ENCODE assay signal across 8 cellular contexts in genomic region chr7:130277763-130278643, GRCh38. TPM values are rescaled to one million over a fixed set of nuclear protein-coding genes. Genes with fewer than 3 reads are reported as not detected.
DNase-seq lines count a peak whose midpoint lies in the region; ATAC-seq and TF ChIP-seq lines count a peak whose summit lies in the region.

No MANE protein-coding gene starts in this region.

- POLR2A ChIA-PET in activated CD8-positive, alpha-beta T cell treated with anti-CD3 and anti-CD28 coated beads for 36 hours (lab: Charles Lee) = no interaction called here
- POLR2A ChIA-PET in activated CD8-positive, alpha-beta T cell treated with anti-CD3 and anti-CD28 coated beads, Interleukin-2, amount 10 ng/mL, durations not matched to agents 7 days and 5 days (lab: Charles Lee) = no interaction called here
- POLR2A ChIA-PET in CD4-positive, alpha-beta memory T cell (lab: Charles Lee; ENCODE audit: partially characterized antibody) = no interaction called here

- no peaks in the 10 kb centered on the region for H3K36me3 Mint-ChIP-seq in activated CD8-positive, alpha-beta T cell treated with anti-CD3 and anti-CD28 coated beads for 36 hours (ENCODE audit: low read depth)
- no peaks in the 10 kb centered on the region for H3K36me3 Mint-ChIP-seq in activated CD8-positive, alpha-beta T cell treated with anti-CD3 and anti-CD28 coated beads, Interleukin-2, amount 10 ng/mL, durations not matched to agents 7 days and 5 days (ENCODE audit: low read depth)
- peaks cover 4% of the 10 kb centered on the region for H3K36me3 Mint-ChIP-seq in nephron progenitor cell (ENCODE audit: low read depth)
- H3K36me3 Mint-ChIP-seq in CD4-positive, alpha-beta memory T cell = no peaks in the 10 kb centered on the region

- peaks cover 9% of the 10 kb centered on the region for H3K27me3 Mint-ChIP-seq in activated CD8-positive, alpha-beta T cell treated with anti-CD3 and anti-CD28 coated beads for 36 hours
- H3K27me3 Mint-ChIP-seq in activated CD8-positive, alpha-beta T cell treated with anti-CD3 and anti-CD28 coated beads, Interleukin-2, amount 10 ng/mL, durations not matched to agents 7 days and 5 days (ENCODE audit: low read depth) = peaks cover 6% of the 10 kb centered on the region
- H3K27me3 Mint-ChIP-seq in nephron progenitor cell (ENCODE audit: low read depth, poor library complexity) = peaks cover 3% of the 10 kb centered on the region
- peaks cover 4 to 18% of the 10 kb centered on the region in 2 donors for H3K27me3 Mint-ChIP-seq in CD4-positive, alpha-beta memory T cell

- no peak overlapping the region for H3K4me3 Mint-ChIP-seq in activated CD8-positive, alpha-beta T cell treated with anti-CD3 and anti-CD28 coated beads for 36 hours
- no peak overlapping the region for H3K4me3 Mint-ChIP-seq in activated CD8-positive, alpha-beta T cell treated with anti-CD3 and anti-CD28 coated beads, Interleukin-2, amount 10 ng/mL, durations not matched to agents 7 days and 5 days
- H3K4me3 Mint-ChIP-seq in nephron progenitor cell = no peak overlapping the region
- H3K4me3 Mint-ChIP-seq in CD4-positive, alpha-beta memory T cell = no peak overlapping the region

- CTCF ChIA-PET in activated CD8-positive, alpha-beta T cell treated with anti-CD3 and anti-CD28 coated beads for 36 hours (lab: Charles Lee) = no interaction called here
- CTCF ChIA-PET in activated CD8-positive, alpha-beta T cell treated with anti-CD3 and anti-CD28 coated beads, Interleukin-2, amount 10 ng/mL, durations not matched to agents 7 days and 5 days (lab: Charles Lee) = interaction anchor here (1.0 to 1.1 kb wide), 2 partner anchors 206 to 480 kb away, joined by 3 read pairs; no protein-coding TSS in a partner anchor
- CTCF ChIA-PET in CD4-positive, alpha-beta memory T cell (lab: Charles Lee; ENCODE audit: partially characterized antibody) = no interaction called here

- H3K27ac Mint-ChIP-seq in activated CD8-positive, alpha-beta T cell treated with anti-CD3 and anti-CD28 coated beads for 36 hours = peak overlapping the region; percentile 56
- no peak overlapping the region for H3K27ac Mint-ChIP-seq in activated CD8-positive, alpha-beta T cell treated with anti-CD3 and anti-CD28 coated beads, Interleukin-2, amount 10 ng/mL, durations not matched to agents 7 days and 5 days
- peak overlapping the region; percentile 63 for H3K27ac Mint-ChIP-seq in nephron progenitor cell
- no peak overlapping the region for H3K27ac Mint-ChIP-seq in CD4-positive, alpha-beta memory T cell

- TF ChIP-seq POLR2A in Peyer's patch (IDR thresholded peaks at IDR 0.05) = no peak
- no peak for TF ChIP-seq POLR2A in erythroblast (IDR thresholded peaks at IDR 0.05; ENCODE audit: low read length)

- H3K4me1 ChIP-seq in Peyer's patch = peaks cover 0 to 2% (median 0%) of the 10 kb centered on the region in 4 donors
- H3K4me1 ChIP-seq in CD4-positive, alpha-beta memory T cell (ENCODE audit: insufficient read depth, low read length) = no peaks in the 10 kb centered on the region

- TF ChIP-seq CTCF in activated CD8-positive, alpha-beta T cell treated with anti-CD3 and anti-CD28 coated beads for 36 hours (IDR thresholded peaks at IDR 0.05) = no peak
- peak in 4 of 6 experiments; percentile 26 to 34 (median 31) for TF ChIP-seq CTCF in Peyer's patch (IDR thresholded peaks at IDR 0.05)
- peak; percentile 48 for TF ChIP-seq CTCF in nephron progenitor cell (IDR thresholded peaks at IDR 0.05)

- intact Hi-C loops in activated CD8-positive, alpha-beta T cell treated with anti-CD3 and anti-CD28 coated beads for 36 hours (cut with micrococcal nuclease) = no loop called here
- intact Hi-C loops in CD4-positive, alpha-beta memory T cell (cut with micrococcal nuclease) = no loop called here

- H3K4me1 Mint-ChIP-seq in activated CD8-positive, alpha-beta T cell treated with anti-CD3 and anti-CD28 coated beads for 36 hours (ENCODE audit: low read depth) = peaks cover 30% of the 10 kb centered on the region
- H3K4me1 Mint-ChIP-seq in activated CD8-positive, alpha-beta T cell treated with anti-CD3 and anti-CD28 coated beads, Interleukin-2, amount 10 ng/mL, durations not matched to agents 7 days and 5 days (ENCODE audit: low read depth) = peaks cover 5% of the 10 kb centered on the region
- H3K4me1 Mint-ChIP-seq in nephron progenitor cell = peaks cover 66% of the 10 kb centered on the region
- peaks cover 0 to 17% (median 5%) of the 10 kb centered on the region in 4 donors for H3K4me1 Mint-ChIP-seq in CD4-positive, alpha-beta memory T cell

- H3K36me3 ChIP-seq in Peyer's patch = no peaks in the 10 kb centered on the region
- no peaks in the 10 kb centered on the region for H3K36me3 ChIP-seq in CD4-positive, alpha-beta memory T cell (ENCODE audit: insufficient read depth, low read length)

- no peak for DNase-seq in activated CD8-positive, alpha-beta T cell treated with anti-CD3 and anti-CD28 coated beads for 36 hours
- no peak for DNase-seq in activated CD8-positive, alpha-beta T cell treated with anti-CD3 and anti-CD28 coated beads, Interleukin-2, amount 10 ng/mL, durations not matched to agents 7 days and 5 days
- DNase-seq in Peyer's patch = peak in 1 of 3 donors; percentile 48
- peak; percentile 14 to 27 for DNase-seq in erythroblast (lab: John Stamatoyannopoulos, UW)
- DNase-seq in nephron progenitor cell = peak; percentile 55
- no peak for DNase-seq in CD4-positive, alpha-beta memory T cell

- no peak overlapping the region for H3K4me3 ChIP-seq in Peyer's patch
- no peak overlapping the region for H3K4me3 ChIP-seq in CD4-positive, alpha-beta memory T cell (ENCODE audit: low read length in 2 of 2)

- ATAC-seq in activated CD8-positive, alpha-beta T cell treated with anti-CD3 and anti-CD28 coated beads for 36 hours = no peak
- ATAC-seq in activated CD8-positive, alpha-beta T cell treated with anti-CD3 and anti-CD28 coated beads, Interleukin-2, amount 10 ng/mL, durations not matched to agents 7 days and 5 days = no peak
- ATAC-seq in HG02678 (IDR thresholded peaks at IDR 0.05; ENCODE audit: unreplicated experiment) = no peak
- no peak for ATAC-seq in HG03378 (IDR thresholded peaks at IDR 0.05; ENCODE audit: unreplicated experiment)

- no peaks in the 10 kb centered on the region for H3K27me3 ChIP-seq in Peyer's patch
- H3K27me3 ChIP-seq in CD4-positive, alpha-beta memory T cell (ENCODE audit: insufficient read depth, low read length) = no peaks in the 10 kb centered on the region

- no peaks in the 10 kb centered on the region for H3K9me3 ChIP-seq in Peyer's patch
- no peaks in the 10 kb centered on the region for H3K9me3 ChIP-seq in CD4-positive, alpha-beta memory T cell (ENCODE audit: control insufficient read depth in 1 of 2, low read length in 2 of 2)

- no peak overlapping the region for H3K27ac ChIP-seq in Peyer's patch
- no peak overlapping the region for H3K27ac ChIP-seq in CD4-positive, alpha-beta memory T cell (ENCODE audit: low read depth, low read length)

- no peaks in the 10 kb centered on the region for H3K9me3 Mint-ChIP-seq in activated CD8-positive, alpha-beta T cell treated with anti-CD3 and anti-CD28 coated beads for 36 hours
- H3K9me3 Mint-ChIP-seq in activated CD8-positive, alpha-beta T cell treated with anti-CD3 and anti-CD28 coated beads, Interleukin-2, amount 10 ng/mL, durations not matched to agents 7 days and 5 days (ENCODE audit: insufficient read depth) = no peaks in the 10 kb centered on the region
- no peaks in the 10 kb centered on the region for H3K9me3 Mint-ChIP-seq in nephron progenitor cell
- H3K9me3 Mint-ChIP-seq in CD4-positive, alpha-beta memory T cell = no peaks in the 10 kb centered on the region

RNA-seq across cellular contexts. Expression of gene CPA2, which starts 11.3 kb away (rescaled TPM):
- total RNA-seq in activated CD8-positive, alpha-beta T cell treated with anti-CD3 and anti-CD28 coated beads for 36 hours = not detected
- not detected for total RNA-seq in activated CD8-positive, alpha-beta T cell treated with anti-CD3 and anti-CD28 coated beads, Interleukin-2, amount 10 ng/mL, durations not matched to agents 7 days and 5 days
- 10 to 100 TPM in 1 of 4 donors, 1 to 10 TPM in 2, not detected in 1; 2.6 to 12.6 (median 2.7) TPM for total RNA-seq in Peyer's patch
- total RNA-seq in CD4-positive, alpha-beta memory T cell = not detected
- polyA plus RNA-seq in CD4-positive, alpha-beta memory T cell = not detected

RNA-seq across cellular contexts. Expression of gene CPA4, which starts 15.0 kb away (rescaled TPM):
- not detected for total RNA-seq in activated CD8-positive, alpha-beta T cell treated with anti-CD3 and anti-CD28 coated beads for 36 hours
- total RNA-seq in activated CD8-positive, alpha-beta T cell treated with anti-CD3 and anti-CD28 coated beads, Interleukin-2, amount 10 ng/mL, durations not matched to agents 7 days and 5 days = not detected
- not detected for total RNA-seq in Peyer's patch
- not detected for total RNA-seq in CD4-positive, alpha-beta memory T cell
- polyA plus RNA-seq in CD4-positive, alpha-beta memory T cell = not detected

Comparison
In these comparisons a context has a peak if more than half of its experiments do, and no peak if none do; other contexts are left out.
1. H3K27ac Mint-ChIP-seq: peak in activated CD8-positive, alpha-beta T cell treated with anti-CD3 and anti-CD28 coated beads for 36 hours (single experiment) and nephron progenitor cell (single experiment); none in activated CD8-positive, alpha-beta T cell treated with anti-CD3 and anti-CD28 coated beads, Interleukin-2, amount 10 ng/mL, durations not matched to agents 7 days and 5 days (single experiment) and CD4-positive, alpha-beta memory T cell (0 of 7).
2. DNase-seq: peak in erythroblast (2 of 2) and nephron progenitor cell (single experiment); none in activated CD8-positive, alpha-beta T cell treated with anti-CD3 and anti-CD28 coated beads for 36 hours (single experiment), activated CD8-positive, alpha-beta T cell treated with anti-CD3 and anti-CD28 coated beads, Interleukin-2, amount 10 ng/mL, durations not matched to agents 7 days and 5 days (single experiment) and CD4-positive, alpha-beta memory T cell (0 of 5).